In the genomic region with DNA sequence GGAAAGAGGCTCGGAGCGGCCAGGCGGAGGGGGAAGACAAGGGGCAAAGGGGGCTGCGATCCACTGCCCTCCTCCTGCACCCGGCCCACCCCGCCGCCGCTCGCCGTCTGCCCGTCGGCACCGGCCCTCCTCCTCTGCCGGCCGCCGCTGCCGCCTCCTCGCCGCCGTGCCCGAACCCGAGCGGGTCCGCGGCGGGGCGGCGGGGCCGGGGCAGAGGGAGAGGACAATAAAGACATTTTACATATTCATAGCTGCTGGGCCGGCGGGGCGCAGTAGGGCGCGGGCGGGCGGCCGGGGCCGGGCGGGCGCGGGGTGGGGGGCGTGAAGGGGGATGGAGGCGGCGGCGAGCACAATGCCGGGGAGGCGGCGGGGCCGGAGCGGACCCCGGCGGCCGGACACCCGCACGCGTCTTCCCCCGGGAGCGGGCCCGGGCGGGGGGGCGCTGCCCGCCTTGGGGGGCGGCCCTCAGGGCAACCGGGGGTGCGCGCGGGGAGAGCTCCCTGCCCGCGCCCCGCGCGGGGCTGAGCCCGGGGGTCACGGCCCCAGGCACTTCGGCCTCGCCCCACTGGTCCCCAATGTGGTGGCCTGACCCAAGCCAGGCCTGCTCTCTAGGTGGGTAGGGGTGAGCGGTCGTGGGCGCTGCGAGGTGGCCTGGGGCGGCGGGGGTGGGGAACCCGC, we compare ENCODE assay signal across 7 cellular contexts. TPM values are rescaled to one million over a fixed set of nuclear protein-coding genes. Genes with fewer than 3 reads are reported as not detected.
DNase-seq lines count a peak whose midpoint lies in the region; ATAC-seq, FAIRE-seq and TF ChIP-seq lines count a peak whose summit lies in the region.

No MANE protein-coding gene starts in this region.

- H3K36me3 ChIP-seq in astrocyte (ENCODE audit: insufficient read depth, low read length): no peaks in the 10 kb centered on the region
- no peaks in the 10 kb centered on the region for H3K36me3 ChIP-seq in iPS-20b (ENCODE audit: insufficient read depth, low read depth, low read length)

- no peak overlapping the region for H3K27ac Mint-ChIP-seq in astrocyte (ENCODE audit: unreplicated experiment)

- no peak for FAIRE-seq in astrocyte (lab: Jason Lieb, UNC)

- peaks cover 43% of the 10 kb centered on the region for H3K79me2 ChIP-seq in astrocyte (ENCODE audit: insufficient read depth, low read length)

- no peaks in the 10 kb centered on the region for H3K27me3 Mint-ChIP-seq in astrocyte (ENCODE audit: low read depth, unreplicated experiment)

- DNase-seq in GM12865 (ENCODE audit: low read depth) (no peak), M059J (ENCODE audit: low read depth) (peak; percentile 21), astrocyte (ENCODE audit: low read depth) (no peak), H4 (ENCODE audit: low spot score) (no peak)
- DNase-seq in stimulated activated CD4-positive, alpha-beta T cell treated with anti-CD3 and anti-CD28 coated beads, Interleukin-15, amount 100 ng/mL, for 24 hours: peak; percentile 36

- H3K9me3 ChIP-seq in astrocyte (ENCODE audit: insufficient read depth, low read depth, low read length) (no peaks in the 10 kb centered on the region), iPS-20b (ENCODE audit: insufficient read depth, low read depth, low read length) (no peaks in the 10 kb centered on the region)

- ATAC-seq in GM21723 (IDR thresholded peaks at IDR 0.05; ENCODE audit: unreplicated experiment): peak; percentile 10

- H3K4me3 Mint-ChIP-seq in astrocyte (ENCODE audit: unreplicated experiment): peak overlapping the region; percentile 95

- peaks cover 8% of the 10 kb centered on the region for H3K4me1 ChIP-seq in astrocyte (ENCODE audit: insufficient read depth, low read length)
- H3K4me1 ChIP-seq in iPS-20b (ENCODE audit: insufficient read depth, low read length): peaks cover 38% of the 10 kb centered on the region

- H3K27ac ChIP-seq in astrocyte (ENCODE audit: low read depth, low read length) (peak overlapping the region; percentile 67), iPS-20b (ENCODE audit: low read length) (peak overlapping the region; percentile 67)

- H3K9me3 Mint-ChIP-seq in astrocyte (ENCODE audit: unreplicated experiment): no peaks in the 10 kb centered on the region

- no peak for TF ChIP-seq CTCF in GM12865 (IDR thresholded peaks at IDR 0.05; ENCODE audit: insufficient read depth, low read depth, low read length, missing control alignments)
- TF ChIP-seq CTCF in astrocyte (IDR thresholded peaks at IDR 0.05; ENCODE audit: insufficient read depth, low read depth, low read length): no peak

- H3K4me3 ChIP-seq in GM12865 (ENCODE audit: low read depth, low read length): peak overlapping the region; percentile 89
- H3K4me3 ChIP-seq in astrocyte (ENCODE audit: insufficient read depth, low read depth, low read length): peak overlapping the region; percentile 66
- H3K4me3 ChIP-seq in iPS-20b (ENCODE audit: low read length): peak overlapping the region; percentile 73; the same call in 1 of the 2 replicates

- H3K4me1 Mint-ChIP-seq in astrocyte (ENCODE audit: low read depth, unreplicated experiment): peaks cover 18% of the 10 kb centered on the region

- H3K4me2 ChIP-seq in astrocyte (ENCODE audit: low read length): peak overlapping the region; percentile 87

- H3K9ac ChIP-seq in astrocyte (ENCODE audit: low read length) (peak overlapping the region; percentile 82), iPS-20b (ENCODE audit: low read depth, low read length) (peak overlapping the region; percentile 91; the same call in 1 of the 2 replicates)

- H4K20me1 ChIP-seq in astrocyte (ENCODE audit: insufficient read depth, low read length): peaks cover 23% of the 10 kb centered on the region

- H3K27me3 ChIP-seq in astrocyte (ENCODE audit: insufficient read depth, low read length): no peaks in the 10 kb centered on the region
- no peaks in the 10 kb centered on the region for H3K27me3 ChIP-seq in iPS-20b (ENCODE audit: insufficient read depth, low read length)

- no peaks in the 10 kb centered on the region for H3K36me3 Mint-ChIP-seq in astrocyte (ENCODE audit: low read depth, unreplicated experiment)

- H2AFZ ChIP-seq in astrocyte (ENCODE audit: low read depth, low read length): peak overlapping the region; percentile 64

RNA-seq across cellular contexts. Expression of a gene that starts 0.6 kb away (rescaled TPM):
- 5.5 and 6.2 TPM in 2 replicates for total RNA-seq in M059J (2014; rRNA removed; shearing (Covaris generic))
- 21.5 and 21.7 TPM in 2 replicates for total RNA-seq in astrocyte
- total RNA-seq in H4 (2014; rRNA removed; shearing (Covaris generic)): 2.2 and 3.3 TPM in 2 replicates

Comparison
In these comparisons a context has a peak if more than half of its experiments do, and no peak if none do; other contexts are left out.
1. DNase-seq: peak in M059J (single experiment) and stimulated activated CD4-positive, alpha-beta T cell treated with anti-CD3 and anti-CD28 coated beads, Interleukin-15, amount 100 ng/mL, for 24 hours (single experiment); none in GM12865 (single experiment), astrocyte (single experiment) and H4 (single experiment).
2. Peak in every context shown above with its lines, with median percentiles within 50 percentile points of each other: H3K4me3 ChIP-seq.